12 cellular contexts compared by ENCODE assay signal in genomic region chr12:14874882-14875281, GRCh38.
"Had no signal": no experiment of that assay in that cellular context is flagged by ENCODE, and none has a peak within 500 bp of the region (broad histone marks: within the 10 kb centered on the region; RNA-seq: fewer than 3 reads in every experiment).

No MANE protein-coding gene starts in this region.

- H3K4me3 ChIP-seq: neural progenitor cell, right lobe of liver had no signal

- H3K27me3 ChIP-seq: neural progenitor cell, right lobe of liver had no signal

- H3K4me1 ChIP-seq: neural progenitor cell, right lobe of liver had no signal

- H3K4me2 ChIP-seq: neural progenitor cell had no signal

- ATAC-seq: activated naive CD8-positive, alpha-beta T cell treated with anti-CD3 and anti-CD28 coated beads, Interleukin-2, amount 50 U/mL, for 24 hours; activated T-helper 17 cell treated with anti-CD3 and anti-CD28 coated beads, Interleukin-2, amount 50 U/mL, for 72 hours; left colon; right lobe of liver had no signal

- H2AFZ ChIP-seq: neural progenitor cell had no signal

- H3K27ac ChIP-seq: epithelial cell of prostate, neural progenitor cell, right lobe of liver had no signal

- H3K9ac ChIP-seq: neural progenitor cell had no signal

- DNase-seq: activated CD4-positive, alpha-beta T cell treated with anti-CD3 and anti-CD28 coated beads, Interleukin-2, amount 50 U/mL, for 1 hour; activated CD8-positive, alpha-beta memory T cell treated with anti-CD3 and anti-CD28 coated beads for 24 hours; activated naive CD4-positive, alpha-beta T cell treated with anti-CD3 and anti-CD28 coated beads for 36 hours; activated naive CD8-positive, alpha-beta T cell treated with anti-CD3 and anti-CD28 coated beads, Interleukin-2, amount 50 U/mL, for 24 hours; cortex of kidney; effector CD8-positive, alpha-beta T cell; left colon; naive B cell; right lobe of liver had no signal

- H3K9me3 ChIP-seq: right lobe of liver had no signal

- H3K36me3 ChIP-seq: neural progenitor cell, right lobe of liver had no signal
